ENCODE assay signal across 10 cellular contexts in genomic region chr17:37605813-37606505, GRCh38. TPM values are rescaled to one million over a fixed set of nuclear protein-coding genes. Genes with fewer than 3 reads are reported as not detected.
A peak's percentile ranks its signal among the peaks of the same experiment; 100 is the strongest.
DNase-seq lines count a peak whose midpoint lies in the region; TF ChIP-seq lines count a peak whose summit lies in the region.
"Had no signal": no experiment of that assay in that cellular context is flagged by ENCODE, and none has a peak within 500 bp of the region (broad histone marks: within the 10 kb centered on the region; RNA-seq: fewer than 3 reads in every experiment).

No MANE protein-coding gene starts in this region.

- H3K9me3 ChIP-seq in right atrium auricular region (no peaks in the 10 kb centered on the region), ascending aorta (no peaks in the 10 kb centered on the region)

- CTCF ChIA-PET in BJ (lab: Yijun Ruan, JAX): interaction anchor here (0.7 to 1.8 kb wide), 5 partner anchors 14 to 233 kb away, joined by 3 to 5 read pairs (median 3); no protein-coding TSS in a partner anchor
- CTCF ChIA-PET in MCF 10A (lab: Yijun Ruan, JAX): interaction anchor here (0.6 to 0.7 kb wide), 2 partner anchors 36 to 559 kb away, joined by 3 read pairs; no protein-coding TSS in a partner anchor

- H3K4me1 ChIP-seq in right atrium auricular region (peaks cover 0 to 35% of the 10 kb centered on the region in 2 donors), ascending aorta (peaks cover 0 to 9% of the 10 kb centered on the region in 2 donors)

- TF ChIP-seq CTCF in BJ (IDR thresholded peaks at IDR 0.05; ENCODE audit: insufficient read depth, low read depth, low read length): no peak
- TF ChIP-seq CTCF in MCF 10A (IDR thresholded peaks at IDR 0.05; ENCODE audit: unreplicated experiment): no peak
- TF ChIP-seq CTCF in right atrium auricular region (IDR thresholded peaks at IDR 0.05): no peak
- no peak for TF ChIP-seq CTCF in ascending aorta (IDR thresholded peaks at IDR 0.05)

- H3K27ac Mint-ChIP-seq in activated CD4-positive, alpha-beta T cell treated with anti-CD3 and anti-CD28 coated beads, Interleukin-2, amount 10 ng/mL, durations not matched to agents 24 days and 14 days: peak overlapping the region; percentile 91
- H3K27ac Mint-ChIP-seq in MCF 10A (ENCODE audit: low read depth, unreplicated experiment): no peak overlapping the region

- H3K27me3 ChIP-seq in BJ (ENCODE audit: control insufficient read depth, insufficient read depth, low read length) (no peaks in the 10 kb centered on the region), right atrium auricular region (no peaks in the 10 kb centered on the region), ascending aorta (no peaks in the 10 kb centered on the region)
- H3K27me3 ChIP-seq: foreskin keratinocyte had no signal

- no peak overlapping the region for H3K4me3 ChIP-seq in BJ (ENCODE audit: low read depth, low read length)
- H3K4me3 ChIP-seq in right atrium auricular region: no peak overlapping the region
- no peak overlapping the region for H3K4me3 ChIP-seq in ascending aorta
- H3K4me3 ChIP-seq: PC-9 had no signal

- no peak overlapping the region for H3K27ac ChIP-seq in right atrium auricular region
- H3K27ac ChIP-seq in ascending aorta: no peak overlapping the region
- H3K27ac ChIP-seq: foreskin keratinocyte, PC-9 had no signal

- DNase-seq in BJ (ENCODE audit: low read depth): peak; percentile 82
- peak; percentile 86 for DNase-seq in activated CD4-positive, alpha-beta T cell treated with anti-CD3 and anti-CD28 coated beads, Interleukin-2, amount 10 ng/mL, durations not matched to agents 24 days and 14 days
- peak; percentile 13 for DNase-seq in iris pigment epithelial cell (ENCODE audit: low read depth)
- DNase-seq in MCF 10A (ENCODE audit: unreplicated experiment): no peak
- no peak for DNase-seq in foreskin melanocyte
- no peak for DNase-seq in right atrium auricular region (ENCODE audit: low spot score)
- no peak for DNase-seq in ascending aorta (ENCODE audit: low spot score in 2 of 2)
- DNase-seq: foreskin keratinocyte, PC-9 had no signal

- no peak for TF ChIP-seq EP300 in Ishikawa (IDR thresholded peaks at IDR 0.05; ENCODE audit: borderline replicate concordance)

- peaks cover 24% of the 10 kb centered on the region for H3K36me3 Mint-ChIP-seq in activated CD4-positive, alpha-beta T cell treated with anti-CD3 and anti-CD28 coated beads, Interleukin-2, amount 10 ng/mL, durations not matched to agents 24 days and 14 days (ENCODE audit: low read depth)
- peaks cover 7% of the 10 kb centered on the region for H3K36me3 Mint-ChIP-seq in MCF 10A (ENCODE audit: insufficient read depth, unreplicated experiment)

- TF ChIP-seq RAD21 in Ishikawa (IDR thresholded peaks at IDR 0.05; ENCODE audit: low read depth): no peak

- peaks cover 50% of the 10 kb centered on the region for H3K4me1 Mint-ChIP-seq in activated CD4-positive, alpha-beta T cell treated with anti-CD3 and anti-CD28 coated beads, Interleukin-2, amount 10 ng/mL, durations not matched to agents 24 days and 14 days
- H3K4me1 Mint-ChIP-seq in MCF 10A (ENCODE audit: insufficient read depth, unreplicated experiment): peaks cover 9% of the 10 kb centered on the region

- POLR2A ChIA-PET in BJ (lab: Charles Lee) (no interaction called here), MCF 10A (lab: Yijun Ruan, JAX) (interaction anchor here (1.0 to 2.3 kb wide), 2 partner anchors 14 to 16 kb away, joined by 3 to 10 read pairs; no protein-coding TSS in a partner anchor)

- H3K36me3 ChIP-seq in BJ (ENCODE audit: control insufficient read depth, insufficient read depth, low read length) (no peaks in the 10 kb centered on the region), right atrium auricular region (no peaks in the 10 kb centered on the region), ascending aorta (no peaks in the 10 kb centered on the region)

- intact Hi-C loops in activated CD4-positive, alpha-beta T cell treated with anti-CD3 and anti-CD28 coated beads, Interleukin-2, amount 10 ng/mL, durations not matched to agents 24 days and 14 days (cut with micrococcal nuclease): loop anchor here (5.0 to 10.0 kb wide), 3 partner anchors 169 to 211 kb away; partner anchors contain the start of genes ACACA and TADA2A
- intact Hi-C loops in MCF 10A (cut with micrococcal nuclease): no loop called here
- intact Hi-C loops in ascending aorta (cut with DNase I): loop anchor here (5.0 to 10.0 kb wide), 3 partner anchors 659 to 1071 kb away; partner anchors contain the start of genes AATF, MRM1, MYO19 and PIGW

- BruUV-seq in MCF 10A (replicated peaks; lab: Mats Ljungman, UMichigan): no TSS peak

- H3K4me3 Mint-ChIP-seq in activated CD4-positive, alpha-beta T cell treated with anti-CD3 and anti-CD28 coated beads, Interleukin-2, amount 10 ng/mL, durations not matched to agents 24 days and 14 days: peak overlapping the region; percentile 86
- no peak overlapping the region for H3K4me3 Mint-ChIP-seq in MCF 10A (ENCODE audit: unreplicated experiment)

- H3K27me3 Mint-ChIP-seq in activated CD4-positive, alpha-beta T cell treated with anti-CD3 and anti-CD28 coated beads, Interleukin-2, amount 10 ng/mL, durations not matched to agents 24 days and 14 days: no peaks in the 10 kb centered on the region
- H3K27me3 Mint-ChIP-seq in MCF 10A (ENCODE audit: insufficient read depth, unreplicated experiment): no peaks in the 10 kb centered on the region

- no peaks in the 10 kb centered on the region for H3K9me3 Mint-ChIP-seq in activated CD4-positive, alpha-beta T cell treated with anti-CD3 and anti-CD28 coated beads, Interleukin-2, amount 10 ng/mL, durations not matched to agents 24 days and 14 days
- H3K9me3 Mint-ChIP-seq in MCF 10A (ENCODE audit: unreplicated experiment): no peaks in the 10 kb centered on the region

TF ChIP-seq in Ishikawa, 13 proteins besides CTCF, POLR2A, EP300 and RAD21:
- TF ChIP-seq TCF12 (IDR thresholded peaks at IDR 0.05; ENCODE audit: low read depth): no peak
- TF ChIP-seq CEBPB (IDR thresholded peaks at IDR 0.05): 0 out of 2 replicates have a peak, but pooled peaks have one; percentile 44

RNA-seq across cellular contexts. Expression of gene SYNRG, which starts 3.3 kb away (rescaled TPM):
- 10.2 and 13.1 TPM in 2 replicates for polyA plus RNA-seq in BJ (2011; rRNA removed)
- polyA minus RNA-seq in BJ (2011; rRNA and poly(A)+ RNA removed): 16.8 and 26.0 TPM in 2 replicates
- total RNA-seq in activated CD4-positive, alpha-beta T cell treated with anti-CD3 and anti-CD28 coated beads, Interleukin-2, amount 10 ng/mL, durations not matched to agents 24 days and 14 days: 44.1 and 45.3 TPM in 2 replicates
- total RNA-seq in MCF 10A (2022): 18.0 and 26.8 TPM in 2 replicates
- total RNA-seq in right atrium auricular region: 10 to 100 TPM; 15.0 to 18.4 TPM
- 47.1 TPM for total RNA-seq in ascending aorta

RNA-seq across cellular contexts. Expression of gene DDX52, which starts 37.3 kb away (rescaled TPM):
- 14.7 and 24.4 TPM in 2 replicates for polyA plus RNA-seq in BJ (2011; rRNA removed)
- polyA minus RNA-seq in BJ (2011; rRNA and poly(A)+ RNA removed): 10.1 and 11.3 TPM in 2 replicates
- 46.6 and 50.0 TPM in 2 replicates for total RNA-seq in activated CD4-positive, alpha-beta T cell treated with anti-CD3 and anti-CD28 coated beads, Interleukin-2, amount 10 ng/mL, durations not matched to agents 24 days and 14 days
- total RNA-seq in MCF 10A (2022): 37.8 and 42.5 TPM in 2 replicates
- total RNA-seq in right atrium auricular region: 1 to 10 TPM; 9.3 to 9.4 TPM
- 12.6 TPM for total RNA-seq in ascending aorta

Comparison
In these comparisons a context has a peak if more than half of its experiments do, and no peak if none do; other contexts are left out.
1. DNase-seq: peak in BJ (single experiment), activated CD4-positive, alpha-beta T cell treated with anti-CD3 and anti-CD28 coated beads, Interleukin-2, amount 10 ng/mL, durations not matched to agents 24 days and 14 days (single experiment) and iris pigment epithelial cell (single experiment); none in MCF 10A (single experiment), foreskin melanocyte (single experiment), right atrium auricular region (single experiment) and ascending aorta (0 of 2).